ENCODE assay signal across 8 cellular contexts in genomic region chr2:191815010-191815409, GRCh38. TPM values are rescaled to one million over a fixed set of nuclear protein-coding genes. Genes with fewer than 3 reads are reported as not detected.
"Had no signal": no experiment of that assay in that cellular context is flagged by ENCODE, and none has a peak within 500 bp of the region (broad histone marks: within the 10 kb centered on the region; RNA-seq: fewer than 3 reads in every experiment).

No MANE protein-coding gene starts in this region.

- ATAC-seq: GM12878 had no signal

- DNase-seq: GDM1, GF-D8 had no signal

- FAIRE-seq: G401.6, GM12878, GM12891, GM12892, GM18507, GM19239 had no signal

- H3K4me3 ChIP-seq: GM12878 had no signal

RNA-seq across cellular contexts. Expression of gene CAVIN2, which starts 31.9 kb away (rescaled TPM):
- total RNA-seq: GM12878 had no signal
- polyA plus RNA-seq: GM12878 had no signal
